ENCODE assay signal across 10 cellular contexts in genomic region chr14:53663709-53664108, GRCh38.
DNase-seq lines count a peak whose midpoint lies in the region; ATAC-seq and TF ChIP-seq lines count a peak whose summit lies in the region.
"Had no signal": no experiment of that assay in that cellular context is flagged by ENCODE, and none has a peak within 500 bp of the region (broad histone marks: within the 10 kb centered on the region; RNA-seq: fewer than 3 reads in every experiment).

No MANE protein-coding gene starts in this region.

- peak; percentile 42 for TF ChIP-seq CTCF in AG10803 (conservative IDR thresholded peaks at IDR 0.05; ENCODE audit: low read length)
- TF ChIP-seq CTCF in choroid plexus epithelial cell (conservative IDR thresholded peaks at IDR 0.05; ENCODE audit: low read depth, low read length): peak; percentile 45
- no peak for TF ChIP-seq CTCF in MM.1S (IDR thresholded peaks at IDR 0.05; ENCODE audit: low read length)
- TF ChIP-seq CTCF in prostate gland (IDR thresholded peaks at IDR 0.05): no peak

- no peaks in the 10 kb centered on the region for H3K4me1 Mint-ChIP-seq in activated CD8-positive, alpha-beta memory T cell treated with anti-CD3 and anti-CD28 coated beads, Interleukin-2, amount 10 ng/mL, durations not matched to agents 7 days and 5 days
- H3K4me1 Mint-ChIP-seq: memory B cell had no signal

- no peak for TF ChIP-seq POLR2A in prostate gland (IDR thresholded peaks at IDR 0.05)

- ATAC-seq in left colon (peak; percentile 45), GM18519 (IDR thresholded peaks at IDR 0.05; ENCODE audit: low FRiP score, unreplicated experiment) (no peak)
- no peak for ATAC-seq in activated CD8-positive, alpha-beta memory T cell treated with anti-CD3 and anti-CD28 coated beads, Interleukin-2, amount 10 ng/mL, durations not matched to agents 7 days and 5 days

- no peak overlapping the region for H3K27ac Mint-ChIP-seq in activated CD8-positive, alpha-beta memory T cell treated with anti-CD3 and anti-CD28 coated beads, Interleukin-2, amount 10 ng/mL, durations not matched to agents 7 days and 5 days
- H3K27ac Mint-ChIP-seq: memory B cell had no signal

- no peaks in the 10 kb centered on the region for H3K9me2 ChIP-seq in MM.1S (replicated peaks; ENCODE audit: insufficient read depth, low read length)

- no peaks in the 10 kb centered on the region for H3K79me2 ChIP-seq in MM.1S (ENCODE audit: low read length)

- intact Hi-C loops in left colon (cut with DNase I, micrococcal nuclease) (no loop called here), prostate gland (cut with DNase I) (no loop called here)

- H3K27me3 ChIP-seq in MM.1S (replicated peaks; ENCODE audit: insufficient read depth, low read length) (no peaks in the 10 kb centered on the region), prostate gland (replicated peaks; ENCODE audit: insufficient read depth) (no peaks in the 10 kb centered on the region)

- H3K4me2 ChIP-seq in MM.1S (ENCODE audit: low read depth, low read length): no peak overlapping the region

- 57% methylated on average over 3 of the region's 3 CpGs for WGBS in prostate gland

- DNase-seq in AG10803 (ENCODE audit: low read depth) (peak; percentile 1), LHCN-M2 (ENCODE audit: low read depth) (peak; percentile 29), choroid plexus epithelial cell (ENCODE audit: low read depth) (peak; percentile 7), left colon (peak in 1 of 2 donors; percentile 6), MM.1S (no peak), prostate gland (ENCODE audit: low spot score) (no peak)
- no peak for DNase-seq in activated CD8-positive, alpha-beta memory T cell treated with anti-CD3 and anti-CD28 coated beads, Interleukin-2, amount 10 ng/mL, durations not matched to agents 7 days and 5 days
- DNase-seq: T-helper 1 cell had no signal

- H4K20me1 ChIP-seq in MM.1S (ENCODE audit: insufficient read depth, low read length): no peaks in the 10 kb centered on the region

- no peaks in the 10 kb centered on the region for H3K9me3 ChIP-seq in MM.1S (replicated peaks; ENCODE audit: insufficient read depth, low read length)
- H3K9me3 ChIP-seq in prostate gland: no peaks in the 10 kb centered on the region

- H3K4me3 Mint-ChIP-seq in activated CD8-positive, alpha-beta memory T cell treated with anti-CD3 and anti-CD28 coated beads, Interleukin-2, amount 10 ng/mL, durations not matched to agents 7 days and 5 days: no peak overlapping the region
- H3K4me3 Mint-ChIP-seq: memory B cell had no signal

- H3K9ac ChIP-seq in MM.1S (ENCODE audit: low read length): no peak overlapping the region

- CTCF ChIA-PET in activated CD8-positive, alpha-beta memory T cell treated with anti-CD3 and anti-CD28 coated beads, Interleukin-2, amount 10 ng/mL, durations not matched to agents 7 days and 5 days (lab: Charles Lee): no interaction called here

- no peaks in the 10 kb centered on the region for H3K27me3 Mint-ChIP-seq in activated CD8-positive, alpha-beta memory T cell treated with anti-CD3 and anti-CD28 coated beads, Interleukin-2, amount 10 ng/mL, durations not matched to agents 7 days and 5 days

- H3K27ac ChIP-seq in MM.1S (ENCODE audit: low read length): no peak overlapping the region
- no peak overlapping the region for H3K27ac ChIP-seq in prostate gland

- H3K9me3 Mint-ChIP-seq in activated CD8-positive, alpha-beta memory T cell treated with anti-CD3 and anti-CD28 coated beads, Interleukin-2, amount 10 ng/mL, durations not matched to agents 7 days and 5 days (ENCODE audit: low read depth): peaks cover 3% of the 10 kb centered on the region
- H3K9me3 Mint-ChIP-seq: memory B cell had no signal

- H3K4me1 ChIP-seq in MM.1S (ENCODE audit: low read length): no peaks in the 10 kb centered on the region
- H3K4me1 ChIP-seq in prostate gland (replicated peaks): no peaks in the 10 kb centered on the region

- no peaks in the 10 kb centered on the region for H3K36me3 Mint-ChIP-seq in activated CD8-positive, alpha-beta memory T cell treated with anti-CD3 and anti-CD28 coated beads, Interleukin-2, amount 10 ng/mL, durations not matched to agents 7 days and 5 days
- H3K36me3 Mint-ChIP-seq: memory B cell had no signal

- H2AFZ ChIP-seq in MM.1S (ENCODE audit: low read length): no peak overlapping the region

- no peaks in the 10 kb centered on the region for H3F3A ChIP-seq in MM.1S (ENCODE audit: insufficient read depth, low read length)

- H3K36me3 ChIP-seq in MM.1S (replicated peaks; ENCODE audit: insufficient read depth, low read length): no peaks in the 10 kb centered on the region
- no peaks in the 10 kb centered on the region for H3K36me3 ChIP-seq in prostate gland

- no peak overlapping the region for H3K4me3 ChIP-seq in AG10803 (ENCODE audit: low read length)
- no peak overlapping the region for H3K4me3 ChIP-seq in choroid plexus epithelial cell (ENCODE audit: low read depth, low read length)
- H3K4me3 ChIP-seq in MM.1S (ENCODE audit: low read length): no peak overlapping the region
- H3K4me3 ChIP-seq in prostate gland: no peak overlapping the region

Comparison
In these comparisons a context has a peak if more than half of its experiments do, and no peak if none do; other contexts are left out.
1. DNase-seq: peak in AG10803 (single experiment), LHCN-M2 (single experiment) and choroid plexus epithelial cell (single experiment); none in activated CD8-positive, alpha-beta memory T cell treated with anti-CD3 and anti-CD28 coated beads, Interleukin-2, amount 10 ng/mL, durations not matched to agents 7 days and 5 days (single experiment), MM.1S (single experiment) and prostate gland (single experiment).
2. CTCF ChIP-seq: peak in AG10803 (single experiment) and choroid plexus epithelial cell (single experiment); none in MM.1S (single experiment) and prostate gland (0 of 4).